Comparison of ENCODE assay signal across 1 cellular context in the genomic region with DNA sequence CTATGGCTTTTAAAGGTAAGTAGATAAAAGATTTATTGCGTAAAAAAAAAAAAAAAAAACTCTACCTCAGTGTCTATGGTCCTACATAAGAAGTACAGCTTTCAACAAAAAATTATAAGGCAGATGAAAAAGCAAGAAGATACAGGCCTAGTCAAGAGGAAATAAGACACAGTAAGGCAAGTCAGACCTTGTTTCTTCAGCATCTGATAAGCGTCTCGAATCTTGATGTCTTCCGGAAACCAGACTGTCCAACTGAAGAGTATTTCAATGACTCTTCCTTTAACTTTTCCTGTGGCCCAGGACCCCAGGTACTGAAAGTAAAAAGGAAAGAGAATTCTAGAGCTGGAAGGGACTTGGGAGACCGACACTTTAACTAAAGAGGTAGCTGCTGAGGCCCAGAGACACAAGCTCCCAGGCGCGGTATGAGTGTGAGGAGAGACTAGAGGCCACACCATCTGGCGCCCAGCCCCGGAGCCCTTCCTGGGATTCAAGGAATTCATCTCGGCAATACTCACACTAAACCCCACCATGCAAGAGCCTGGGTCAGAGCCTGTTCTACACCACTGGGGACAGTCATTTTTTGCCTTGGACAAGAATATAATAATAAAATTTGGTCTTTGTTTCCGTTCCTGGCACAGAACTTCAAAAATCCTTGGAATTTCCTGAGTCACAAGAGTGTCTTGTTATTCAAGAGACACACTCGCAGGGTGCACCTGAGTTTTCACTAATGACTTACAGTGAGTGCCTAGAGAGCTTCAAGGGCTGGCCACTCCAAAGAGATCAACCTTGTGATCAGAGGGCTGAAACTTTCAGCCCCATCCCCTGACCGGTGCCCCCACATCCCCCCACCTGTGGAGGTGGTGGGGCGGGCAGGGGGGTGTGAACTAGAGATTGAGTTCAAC.
TF ChIP-seq lines count a peak whose summit lies in the region.

No MANE protein-coding gene starts in this region.

TF ChIP-seq in WTC11, 78 proteins besides CTCF, POLR2A, EP300 and RAD21 (continued from another document):
- TF ChIP-seq, protein P1, sequence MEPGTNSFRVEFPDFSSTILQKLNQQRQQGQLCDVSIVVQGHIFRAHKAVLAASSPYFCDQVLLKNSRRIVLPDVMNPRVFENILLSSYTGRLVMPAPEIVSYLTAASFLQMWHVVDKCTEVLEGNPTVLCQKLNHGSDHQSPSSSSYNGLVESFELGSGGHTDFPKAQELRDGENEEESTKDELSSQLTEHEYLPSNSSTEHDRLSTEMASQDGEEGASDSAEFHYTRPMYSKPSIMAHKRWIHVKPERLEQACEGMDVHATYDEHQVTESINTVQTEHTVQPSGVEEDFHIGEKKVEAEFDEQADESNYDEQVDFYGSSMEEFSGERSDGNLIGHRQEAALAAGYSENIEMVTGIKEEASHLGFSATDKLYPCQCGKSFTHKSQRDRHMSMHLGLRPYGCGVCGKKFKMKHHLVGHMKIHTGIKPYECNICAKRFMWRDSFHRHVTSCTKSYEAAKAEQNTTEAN (CRISPR knock-in tag; IDR thresholded peaks at IDR 0.05) = no peak
- TF ChIP-seq GABPB1 (CRISPR knock-in tag; IDR thresholded peaks at IDR 0.05) = no peak
- TF ChIP-seq TEAD1 (CRISPR knock-in tag; IDR thresholded peaks at IDR 0.05) = no peak
- no peak for TF ChIP-seq JUN (CRISPR knock-in tag; IDR thresholded peaks at IDR 0.05)
- no peak for TF ChIP-seq KAT7 (CRISPR knock-in tag; IDR thresholded peaks at IDR 0.05; ENCODE audit: borderline replicate concordance)
- TF ChIP-seq EMX1 (CRISPR knock-in tag; IDR thresholded peaks at IDR 0.05) = no peak
- no peak for TF ChIP-seq RELA (CRISPR knock-in tag; IDR thresholded peaks at IDR 0.05; ENCODE audit: borderline replicate concordance)
- TF ChIP-seq SOX15 (CRISPR knock-in tag; IDR thresholded peaks at IDR 0.05) = no peak
